ENCODE assay signal across 20 cellular contexts in genomic region chr1:225228871-225229303, GRCh38.
"Had no signal": no experiment of that assay in that cellular context is flagged by ENCODE, and none has a peak within 500 bp of the region (broad histone marks: within the 10 kb centered on the region; RNA-seq: fewer than 3 reads in every experiment).

No MANE protein-coding gene starts in this region.

- H3K27ac ChIP-seq: breast epithelium had no signal

- H3K4me3 ChIP-seq: breast epithelium had no signal

- ATAC-seq: activated CD8-positive, alpha-beta memory T cell treated with anti-CD3 and anti-CD28 coated beads, Interleukin-2, amount 10 ng/mL, durations not matched to agents 7 days and 5 days; PC-3; T-helper 17 cell; WTC11 had no signal

- H3K27me3 ChIP-seq: breast epithelium had no signal

- H3K4me1 ChIP-seq: breast epithelium had no signal

- H3K36me3 ChIP-seq: breast epithelium had no signal

- DNase-seq: activated CD4-positive, alpha-beta T cell treated with anti-CD3 and anti-CD28 coated beads, Interleukin-2, amount 10 ng/mL, durations not matched to agents 24 days and 14 days; activated CD4-positive, alpha-beta T cell treated with anti-CD3 and anti-CD28 coated beads, Interleukin-2, amount 50 U/mL, for 48 hours; activated CD4-positive, CD25-positive, alpha-beta regulatory T cell treated with anti-CD3 and anti-CD28 coated beads, Interleukin-2, amount 50 U/mL, for 72 hours; activated CD8-positive, alpha-beta memory T cell treated with anti-CD3 and anti-CD28 coated beads, Interleukin-2, amount 10 ng/mL, durations not matched to agents 7 days and 5 days; activated effector memory CD4-positive, alpha-beta T cell treated with Interleukin-2 at 50 U/mL for 16 hours; activated naive CD4-positive, alpha-beta T cell; activated T-cell treated with anti-CD3 and anti-CD28 coated beads, Interleukin-2, amount 50 U/mL, for 24 hours; central memory CD4-positive, alpha-beta T cell; MM.1S; NCI-H1105; NCI-H1436; NCI-H1694 treated with DMSO at 0.1 percent for 48 hours; NCI-H2029 treated with DMSO at 0.1 percent for 48 hours; NCI-H524; PC-3; SHP77 treated with DMSO at 0.1 percent for 48 hours; T-helper 17 cell; T-helper 9 cell had no signal
